Comparison of ENCODE assay signal across 8 cellular contexts in genomic region chr17:17042381-17042736, GRCh38. TPM values are rescaled to one million over a fixed set of nuclear protein-coding genes. Genes with fewer than 3 reads are reported as not detected.
A peak's percentile ranks its signal among the peaks of the same experiment; 100 is the strongest.
DNase-seq lines count a peak whose midpoint lies in the region; ATAC-seq and TF ChIP-seq lines count a peak whose summit lies in the region.

MPRIP (plus strand) TSS chr17:17042457; CDS start chr17:17042849, 392 bp downstream.

- peaks cover 45% of the 10 kb centered on the region for H3K4me1 ChIP-seq in DOHH2 (ENCODE audit: control insufficient read depth, low read length)

- TF ChIP-seq CTCF in DOHH2 (IDR thresholded peaks at IDR 0.05; ENCODE audit: low read depth, low read length, poor library complexity, severe bottlenecking): no peak

- H3K36me3 ChIP-seq in DOHH2 (ENCODE audit: control insufficient read depth, low read length) (peaks cover 3% of the 10 kb centered on the region; the same call in 1 of the 2 replicates), KOPT-K1 (ENCODE audit: insufficient read depth, low read length) (peaks cover 5% of the 10 kb centered on the region; the same call in 1 of the 2 replicates)

- H3K27ac ChIP-seq in DOHH2 (ENCODE audit: low read depth, low read length) (peak within 1 kb of the TSS; percentile 77), KOPT-K1 (ENCODE audit: low read depth, low read length, poor library complexity, severe bottlenecking) (peak within 1 kb of the TSS; percentile 62)

- DNase-seq in dermis blood vessel endothelial cell (no peak), mucosa of gallbladder (ENCODE audit: low spot score) (no peak), RPMI8226 (no peak), kidney glomerular epithelial cell (lab: John Stamatoyannopoulos, UW) (no peak), NCI-H524 (lab: John Stamatoyannopoulos, UW) (no peak)

- H3K9me3 ChIP-seq in DOHH2 (ENCODE audit: control insufficient read depth, insufficient read depth, low read length): 0 out of 2 replicates have a peak, but pooled peaks cover 3% of the 10 kb centered on the region
- H3K9me3 ChIP-seq in KOPT-K1 (ENCODE audit: insufficient read depth, low read length, poor library complexity, severe bottlenecking): no peaks in the 10 kb centered on the region

- peak within 1 kb of the TSS; percentile 97 for H3K4me2 ChIP-seq in DOHH2 (ENCODE audit: low read length)

- ATAC-seq in HG02571 (IDR thresholded peaks at IDR 0.05; ENCODE audit: unreplicated experiment): no peak

- H3K79me2 ChIP-seq in DOHH2 (ENCODE audit: control insufficient read depth, low read length): peaks cover 48% of the 10 kb centered on the region

- H3K9me2 ChIP-seq in DOHH2 (replicated peaks; ENCODE audit: control insufficient read depth, low read length): no peaks in the 10 kb centered on the region

- peaks cover 20% of the 10 kb centered on the region for H4K20me1 ChIP-seq in DOHH2 (ENCODE audit: control insufficient read depth, insufficient read depth, low read depth, low read length)

- H3K27me3 ChIP-seq in DOHH2 (ENCODE audit: control insufficient read depth, low read length): no peaks in the 10 kb centered on the region

- peaks cover 7% of the 10 kb centered on the region for H3F3A ChIP-seq in DOHH2 (ENCODE audit: control insufficient read depth, insufficient read depth)

- peak within 1 kb of the TSS; percentile 82 for H3K4me3 ChIP-seq in DOHH2 (ENCODE audit: low read length)

RNA-seq across cellular contexts. Expression of gene MPRIP, which starts in this region (rescaled TPM):
- total RNA-seq in dermis blood vessel endothelial cell (105 and 175 TPM in 2 replicates), mucosa of gallbladder (263 TPM)
